In the genomic region with DNA sequence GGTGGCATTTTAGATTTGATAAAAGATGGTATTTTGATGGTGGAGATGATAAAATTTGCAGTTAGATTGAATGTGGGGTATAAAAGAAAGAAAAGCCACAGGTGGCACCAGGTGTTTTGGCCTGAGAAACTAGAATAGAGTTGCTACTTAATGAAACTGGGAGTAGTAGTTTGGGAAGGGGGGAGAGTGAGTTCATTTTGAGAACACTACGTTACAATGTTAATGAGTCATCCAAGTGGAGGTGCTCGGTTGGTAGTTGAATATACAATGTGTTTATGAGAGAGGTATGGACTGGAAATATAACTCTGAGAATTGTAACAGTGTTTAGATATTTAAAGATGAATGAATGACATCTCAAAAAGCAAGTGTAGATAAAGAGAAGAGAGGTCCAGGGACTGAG, we compare ENCODE assay signal across 20 cellular contexts. TPM values are rescaled to one million over a fixed set of nuclear protein-coding genes. Genes with fewer than 3 reads are reported as not detected.
DNase-seq lines count a peak whose midpoint lies in the region; ATAC-seq lines count a peak whose summit lies in the region.
"Had no signal": no experiment of that assay in that cellular context is flagged by ENCODE, and none has a peak within 500 bp of the region (broad histone marks: within the 10 kb centered on the region; RNA-seq: fewer than 3 reads in every experiment).

No MANE protein-coding gene starts in this region.

- H4K8ac ChIP-seq in mesendoderm (ENCODE audit: low read depth, low read length) = no peak overlapping the region

- H3K27me3 ChIP-seq in mesendoderm (ENCODE audit: insufficient read depth, low read length, poor library complexity) = no peaks in the 10 kb centered on the region

- no peaks in the 10 kb centered on the region for H3K27me3 Mint-ChIP-seq in activated T-helper 17 cell treated with anti-CD3 and anti-CD28 coated beads, Interleukin-2, amount 50 U/mL, for 72 hours
- no peaks in the 10 kb centered on the region for H3K27me3 Mint-ChIP-seq in natural killer cell treated with Interleukin-12 subunit alpha and Interleukin-12 subunit beta and Interleukin-15 and Interleukin-18, amount 100 ng/mL, for 72 hours
- H3K27me3 Mint-ChIP-seq: B cell; CD4-positive, alpha-beta memory T cell had no signal

- H2BK15ac ChIP-seq in mesendoderm (replicated peaks; ENCODE audit: low read depth) = no peak overlapping the region

- peaks cover 0 to 6% of the 10 kb centered on the region in 2 donors for H3K9me3 Mint-ChIP-seq in activated naive CD4-positive, alpha-beta T cell treated with anti-CD3 and anti-CD28 coated beads, Interleukin-2, amount 50 U/mL, for 72 hours
- H3K9me3 Mint-ChIP-seq in activated T-helper 17 cell treated with anti-CD3 and anti-CD28 coated beads, Interleukin-2, amount 50 U/mL, for 72 hours = no peaks in the 10 kb centered on the region
- no peaks in the 10 kb centered on the region for H3K9me3 Mint-ChIP-seq in natural killer cell treated with Interleukin-12 subunit alpha and Interleukin-12 subunit beta and Interleukin-15 and Interleukin-18, amount 100 ng/mL, for 72 hours

- peaks cover 17 to 25% of the 10 kb centered on the region in 2 donors for H3K36me3 Mint-ChIP-seq in activated naive CD4-positive, alpha-beta T cell treated with anti-CD3 and anti-CD28 coated beads, Interleukin-2, amount 50 U/mL, for 72 hours
- H3K36me3 Mint-ChIP-seq in activated T-helper 17 cell treated with anti-CD3 and anti-CD28 coated beads, Interleukin-2, amount 50 U/mL, for 72 hours (ENCODE audit: low read depth) = peaks cover 92% of the 10 kb centered on the region
- peaks cover 53% of the 10 kb centered on the region for H3K36me3 Mint-ChIP-seq in natural killer cell treated with Interleukin-12 subunit alpha and Interleukin-12 subunit beta and Interleukin-15 and Interleukin-18, amount 100 ng/mL, for 72 hours

- no peak overlapping the region for H3K23ac ChIP-seq in mesendoderm (ENCODE audit: low read length)

- no peak overlapping the region for H3K4ac ChIP-seq in mesendoderm (ENCODE audit: low read depth, low read length)

- no peak overlapping the region for H2BK120ac ChIP-seq in mesendoderm (ENCODE audit: low read depth, low read length)

- DNase-seq in activated naive CD4-positive, alpha-beta T cell treated with anti-CD3 and anti-CD28 coated beads, Interleukin-2, amount 50 U/mL, for 72 hours (ENCODE audit: low spot score in 2 of 2) = no peak
- DNase-seq in activated naive CD4-positive, alpha-beta T cell (lab: John Stamatoyannopoulos, UW) = no peak
- DNase-seq in HCEC 1CT (peak; percentile 41), NCI-H510A treated with DMSO at 0.1 percent for 48 hours (lab: John Stamatoyannopoulos, UW) (no peak), mesendoderm (no peak)
- DNase-seq in natural killer cell treated with Interleukin-12 subunit alpha and Interleukin-12 subunit beta and Interleukin-15 and Interleukin-18, amount 100 ng/mL, for 72 hours (ENCODE audit: low spot score) = no peak
- DNase-seq: ACHN; CD4-positive, alpha-beta memory T cell; DMS79 treated with DMSO at 0.1 percent for 48 hours; GDM1; Karpas-422; NCI-H187 treated with DMSO at 0.1 percent for 48 hours; NCI-H2171 treated with DMSO at 0.1 percent for 48 hours; NCI-H82 had no signal

- no peak overlapping the region for H3K27ac ChIP-seq in mesendoderm (ENCODE audit: low read depth, low read length)
- H3K27ac ChIP-seq: SK-N-MC had no signal

- H3K27ac Mint-ChIP-seq in activated naive CD4-positive, alpha-beta T cell treated with anti-CD3 and anti-CD28 coated beads, Interleukin-2, amount 50 U/mL, for 72 hours = peak overlapping the region in 1 of 2 donors; percentile 66
- peak overlapping the region; percentile 2 for H3K27ac Mint-ChIP-seq in activated T-helper 17 cell treated with anti-CD3 and anti-CD28 coated beads, Interleukin-2, amount 50 U/mL, for 72 hours
- H3K27ac Mint-ChIP-seq in natural killer cell treated with Interleukin-12 subunit alpha and Interleukin-12 subunit beta and Interleukin-15 and Interleukin-18, amount 100 ng/mL, for 72 hours = peak overlapping the region; percentile 33 to 75
- H3K27ac Mint-ChIP-seq: B cell had no signal

- no peaks in the 10 kb centered on the region for H3K4me1 ChIP-seq in mesendoderm (ENCODE audit: control insufficient read depth, low read depth, low read length)

- H3K4me3 ChIP-seq in mesendoderm (ENCODE audit: low read length) = no peak overlapping the region
- H3K4me3 ChIP-seq: SK-N-MC had no signal

- H3K4me1 Mint-ChIP-seq in activated T-helper 17 cell treated with anti-CD3 and anti-CD28 coated beads, Interleukin-2, amount 50 U/mL, for 72 hours = peaks cover 33% of the 10 kb centered on the region
- peaks cover 40 to 45% of the 10 kb centered on the region in 2 donors for H3K4me1 Mint-ChIP-seq in natural killer cell treated with Interleukin-12 subunit alpha and Interleukin-12 subunit beta and Interleukin-15 and Interleukin-18, amount 100 ng/mL, for 72 hours (ENCODE audit: low read depth in 2 of 2)
- H3K4me1 Mint-ChIP-seq: B cell had no signal

- H3K18ac ChIP-seq in mesendoderm (ENCODE audit: low read length) = no peak overlapping the region

- H3K4me2 ChIP-seq in mesendoderm (ENCODE audit: low read length) = no peak overlapping the region

- H3K56ac ChIP-seq in mesendoderm (ENCODE audit: low read length) = no peak overlapping the region

- WGBS in mesendoderm (ENCODE audit: extremely low coverage, insufficient coverage, low lambda C conversion rate) = no CpG with 5 or more reads among the region's 2 CpGs

- H3K9ac ChIP-seq in mesendoderm (ENCODE audit: low read length) = no peak overlapping the region

- no peaks in the 10 kb centered on the region for H3K79me1 ChIP-seq in mesendoderm (ENCODE audit: low read length)

- H4K5ac ChIP-seq in mesendoderm (ENCODE audit: low read length) = no peak overlapping the region

- ATAC-seq in activated naive CD4-positive, alpha-beta T cell treated with anti-CD3 and anti-CD28 coated beads, Interleukin-2, amount 50 U/mL, for 72 hours = peak; percentile 30 to 64
- peak; percentile 71 for ATAC-seq in activated T-helper 17 cell treated with anti-CD3 and anti-CD28 coated beads, Interleukin-2, amount 50 U/mL, for 72 hours (replicated peaks)
- ATAC-seq in natural killer cell treated with Interleukin-12 subunit alpha and Interleukin-12 subunit beta and Interleukin-15 and Interleukin-18, amount 100 ng/mL, for 72 hours = no peak
- ATAC-seq: HepG2, Panc1, Right ventricle myocardium inferior had no signal

- H3K4me3 Mint-ChIP-seq in activated T-helper 17 cell treated with anti-CD3 and anti-CD28 coated beads, Interleukin-2, amount 50 U/mL, for 72 hours = peak overlapping the region; percentile 1
- peak overlapping the region; percentile 10 for H3K4me3 Mint-ChIP-seq in natural killer cell treated with Interleukin-12 subunit alpha and Interleukin-12 subunit beta and Interleukin-15 and Interleukin-18, amount 100 ng/mL, for 72 hours
- H3K4me3 Mint-ChIP-seq: B cell had no signal

- H3K36me3 ChIP-seq in mesendoderm (ENCODE audit: control insufficient read depth, insufficient read depth, low read length) = peaks cover 7% of the 10 kb centered on the region

- H2BK5ac ChIP-seq in mesendoderm (ENCODE audit: low read length) = no peak overlapping the region

- no peak overlapping the region for H2AK5ac ChIP-seq in mesendoderm (ENCODE audit: low read length)

- H3K79me2 ChIP-seq in mesendoderm (ENCODE audit: control insufficient read depth, insufficient read depth, low read length) = no peaks in the 10 kb centered on the region

RNA-seq across cellular contexts. Expression of a gene that starts 26.4 kb away (rescaled TPM):
- total RNA-seq in activated naive CD4-positive, alpha-beta T cell treated with anti-CD3 and anti-CD28 coated beads, Interleukin-2, amount 50 U/mL, for 72 hours = 10 to 100 TPM; 20.9 to 34.2 TPM
- total RNA-seq in activated T-helper 17 cell treated with anti-CD3 and anti-CD28 coated beads, Interleukin-2, amount 50 U/mL, for 72 hours = 10 to 100 TPM; 22.9 to 24.0 TPM
- 10 to 100 TPM; 38.8 to 48.9 TPM for total RNA-seq in natural killer cell treated with Interleukin-12 subunit alpha and Interleukin-12 subunit beta and Interleukin-15 and Interleukin-18, amount 100 ng/mL, for 72 hours
- 4.0 TPM for polyA plus RNA-seq in mesendoderm (2013, experiment 1 of 2)
- polyA plus RNA-seq in mesendoderm (2013, experiment 2 of 2) = 3.4 TPM

Comparison
In these comparisons a context has a peak if more than half of its experiments do, and no peak if none do; other contexts are left out.
1. ATAC-seq: peak in activated naive CD4-positive, alpha-beta T cell treated with anti-CD3 and anti-CD28 coated beads, Interleukin-2, amount 50 U/mL, for 72 hours (2 of 2) and activated T-helper 17 cell treated with anti-CD3 and anti-CD28 coated beads, Interleukin-2, amount 50 U/mL, for 72 hours (single experiment); none in natural killer cell treated with Interleukin-12 subunit alpha and Interleukin-12 subunit beta and Interleukin-15 and Interleukin-18, amount 100 ng/mL, for 72 hours (0 of 2).